In genomic region chr17:2954898-2955445, GRCh38 we compare ENCODE assay signal across 9 cellular contexts.
A peak's percentile ranks its signal among the peaks of the same experiment; 100 is the strongest.
DNase-seq lines count a peak whose midpoint lies in the region; ATAC-seq and TF ChIP-seq lines count a peak whose summit lies in the region.
"Had no signal": no experiment of that assay in that cellular context is flagged by ENCODE, and none has a peak within 500 bp of the region (broad histone marks: within the 10 kb centered on the region; RNA-seq: fewer than 3 reads in every experiment).

No MANE protein-coding gene starts in this region.

- H3K4me1 Mint-ChIP-seq in activated B cell treated with CpG ODN at 0.5 μM for 24 hours: peaks cover 13% of the 10 kb centered on the region
- H3K4me1 Mint-ChIP-seq in memory B cell: peaks cover 20% of the 10 kb centered on the region

- POLR2A ChIA-PET in activated B cell treated with CpG ODN at 0.5 μM for 24 hours (lab: Charles Lee): no interaction called here

- H3K36me3 Mint-ChIP-seq in activated B cell treated with CpG ODN at 0.5 μM for 24 hours (ENCODE audit: low read depth): no peaks in the 10 kb centered on the region
- H3K36me3 Mint-ChIP-seq in memory B cell: peaks cover 7% of the 10 kb centered on the region

- intact Hi-C loops in activated B cell treated with CpG ODN at 0.5 μM for 24 hours (cut with micrococcal nuclease): loop anchor here (5.0 kb wide), 1 partner anchor 47 kb away; no protein-coding TSS in a partner anchor
- intact Hi-C loops in sciatic nerve (cut with DNase I): no loop called here

- H3K9me2 ChIP-seq in Karpas-422 (replicated peaks; ENCODE audit: insufficient read depth, low read length): no peaks in the 10 kb centered on the region

- H3K27ac ChIP-seq in Karpas-422 (ENCODE audit: low read length): peak overlapping the region; percentile 49
- H3K27ac ChIP-seq: neutrophil had no signal

- H3K9me3 ChIP-seq in Karpas-422 (ENCODE audit: low read length): no peaks in the 10 kb centered on the region
- H3K9me3 ChIP-seq: neutrophil had no signal

- H4K20me1 ChIP-seq in Karpas-422 (ENCODE audit: insufficient read depth, low read depth, low read length): no peaks in the 10 kb centered on the region

- peak overlapping the region; percentile 22 for H3K4me3 ChIP-seq in Karpas-422 (ENCODE audit: low read length)

- H3K4me2 ChIP-seq in Karpas-422 (ENCODE audit: low read depth, low read length, poor library complexity, severe bottlenecking): peak overlapping the region; percentile 69

- H3K4me1 ChIP-seq in Karpas-422 (ENCODE audit: low read length): peaks cover 31% of the 10 kb centered on the region

- H3K4me3 Mint-ChIP-seq in activated B cell treated with CpG ODN at 0.5 μM for 24 hours (no peak overlapping the region), memory B cell (peak overlapping the region; percentile 55)

- H3K27me3 ChIP-seq in Karpas-422 (ENCODE audit: low read length): no peaks in the 10 kb centered on the region
- H3K27me3 ChIP-seq: neutrophil had no signal

- H3K79me2 ChIP-seq in Karpas-422 (ENCODE audit: low read length): no peaks in the 10 kb centered on the region

- no peak overlapping the region for H2AFZ ChIP-seq in Karpas-422 (ENCODE audit: low read length)

- CTCF ChIA-PET in activated B cell treated with CpG ODN at 0.5 μM for 24 hours (lab: Charles Lee): no interaction called here

- H3K9me3 Mint-ChIP-seq in activated B cell treated with CpG ODN at 0.5 μM for 24 hours (no peaks in the 10 kb centered on the region), memory B cell (no peaks in the 10 kb centered on the region)

- no peak for TF ChIP-seq CTCF in activated B cell treated with CpG ODN at 0.5 μM for 24 hours (IDR thresholded peaks at IDR 0.05)

- ATAC-seq in activated B cell treated with CpG ODN at 0.5 μM for 24 hours (ENCODE audit: low read depth) (peak; percentile 78), memory B cell (ENCODE audit: low read depth) (peak; percentile 66), sciatic nerve (no peak), HG03342 (IDR thresholded peaks at IDR 0.05; ENCODE audit: unreplicated experiment) (no peak)

- H3K27ac Mint-ChIP-seq in activated B cell treated with CpG ODN at 0.5 μM for 24 hours: no peak overlapping the region
- no peak overlapping the region for H3K27ac Mint-ChIP-seq in memory B cell

- DNase-seq in COLO668 (lab: John Stamatoyannopoulos, UW; ENCODE audit: unreplicated experiment) (peak; percentile 31), Karpas-422 (peak; percentile 75), activated B cell treated with CpG ODN at 0.5 μM for 24 hours (no peak), memory B cell (ENCODE audit: low spot score in 2 of 2) (no peak), sciatic nerve (ENCODE audit: low spot score) (no peak), NCI-H1092 (lab: John Stamatoyannopoulos, UW) (no peak), globus pallidus (ENCODE audit: low spot score) (no peak)

- no peaks in the 10 kb centered on the region for H3K36me3 ChIP-seq in Karpas-422 (ENCODE audit: insufficient read depth, low read length)

- H3K27me3 Mint-ChIP-seq in activated B cell treated with CpG ODN at 0.5 μM for 24 hours: peaks cover 8% of the 10 kb centered on the region
- H3K27me3 Mint-ChIP-seq in memory B cell: peaks cover 6% of the 10 kb centered on the region

- peak overlapping the region; percentile 10 for H3K9ac ChIP-seq in Karpas-422 (ENCODE audit: low read length)

Comparison
In these comparisons a context has a peak if more than half of its experiments do, and no peak if none do; other contexts are left out.
1. DNase-seq: peak in COLO668 (single experiment) and Karpas-422 (single experiment); none in activated B cell treated with CpG ODN at 0.5 μM for 24 hours (single experiment), memory B cell (0 of 2), sciatic nerve (single experiment), NCI-H1092 (single experiment) and globus pallidus (single experiment).
2. ATAC-seq: peak in activated B cell treated with CpG ODN at 0.5 μM for 24 hours (single experiment) and memory B cell (single experiment); none in sciatic nerve (single experiment) and HG03342 (single experiment).